25 cellular contexts compared by ENCODE assay signal in the genomic region with DNA sequence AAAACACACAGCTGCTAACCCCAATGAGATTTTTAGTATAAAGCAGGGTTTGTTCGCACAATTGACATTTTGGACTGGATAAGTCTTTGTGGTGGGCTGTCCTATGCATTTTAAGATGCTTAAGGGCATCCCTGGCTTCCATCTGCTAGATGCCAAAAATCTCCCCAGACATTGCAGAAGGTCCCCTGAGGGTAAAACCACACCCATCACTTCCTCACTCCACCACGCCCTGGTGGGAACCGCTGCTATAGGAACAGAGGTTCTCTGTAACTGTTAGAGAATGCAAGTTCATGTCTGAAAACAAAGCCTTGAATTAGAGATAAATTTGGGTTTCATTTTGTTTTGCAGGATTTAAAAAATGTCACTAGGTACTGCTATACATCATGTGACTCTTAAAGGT.
DNase-seq lines count a peak whose midpoint lies in the region; ATAC-seq, FAIRE-seq and TF ChIP-seq lines count a peak whose summit lies in the region.
"Had no signal": no experiment of that assay in that cellular context is flagged by ENCODE, and none has a peak within 500 bp of the region (broad histone marks: within the 10 kb centered on the region; RNA-seq: fewer than 3 reads in every experiment).

No MANE protein-coding gene starts in this region.

- in situ Hi-C loops in GM12878 (cut with MboI): no loop called here

- intact Hi-C loops in GM12878 (cut with micrococcal nuclease; ENCODE audit: unreplicated experiment) (no loop called here), colonic mucosa (cut with DNase I) (no loop called here)

- H3K27me3 Mint-ChIP-seq in stimulated activated naive B cell treated with anti-CD40 and anti-IgM and Interleukin-4, amounts not matched to agents 10 μg/mL and 1 μg/mL and 100 μg/mL, for 72 hours: peaks cover 0 to 3% of the 10 kb centered on the region in 2 donors
- H3K27me3 Mint-ChIP-seq: dendritic cell treated with granulocyte-macrophage colony-stimulating factor and Interleukin-4, amounts not matched to agents 40 ng/mL and 50 ng/mL, for 4 days had no signal

- no peak for TF ChIP-seq POLR2A in GM12878 (IDR thresholded peaks at IDR 0.05; ENCODE audit: low read depth, low read length)

- FAIRE-seq in GM12878 (lab: Jason Lieb, UNC): no peak

- H3K27ac Mint-ChIP-seq in stimulated activated naive B cell treated with anti-CD40 and anti-IgM and Interleukin-4, amounts not matched to agents 10 μg/mL and 1 μg/mL and 100 μg/mL, for 72 hours: no peak overlapping the region
- H3K27ac Mint-ChIP-seq in stimulated activated effector memory CD8-positive, alpha-beta T cell treated with anti-CD3 and anti-CD28 coated beads, Interleukin-12 subunit alpha, Interleukin-12 subunit beta, amount 100 ng/mL, for 72 hours: no peak overlapping the region
- H3K27ac Mint-ChIP-seq: activated CD4-positive, alpha-beta T cell treated with anti-CD3 and anti-CD28 coated beads, Interleukin-2, amount 10 ng/mL, durations not matched to agents 7 days and 5 days; activated naive CD8-positive, alpha-beta T cell treated with anti-CD3 and anti-CD28 coated beads for 36 hours; activated T-helper 17 cell treated with anti-CD3 and anti-CD28 coated beads, Interleukin-2, amount 50 U/mL, for 72 hours; dendritic cell treated with granulocyte-macrophage colony-stimulating factor and Interleukin-4, amounts not matched to agents 40 ng/mL and 50 ng/mL, for 4 days; T-cell had no signal

- H3K27me3 ChIP-seq in GM12878 (replicated peaks in 1 of 2; ENCODE audit: control insufficient read depth in 2 of 2, insufficient read depth in 2 of 2, low read length in 1 of 2) (no peaks in the 10 kb centered on the region), colonic mucosa (no peaks in the 10 kb centered on the region)
- H3K27me3 ChIP-seq: body of pancreas, heart right ventricle, neutrophil, uterus had no signal

- H3K9ac ChIP-seq in GM12878 (ENCODE audit: control insufficient read depth, insufficient read depth, low read length): no peak overlapping the region
- no peak overlapping the region for H3K9ac ChIP-seq in colonic mucosa (ENCODE audit: low read depth in 2 of 2, low read length in 2 of 2)

- no peak overlapping the region for H3K27ac ChIP-seq in GM12878 (ENCODE audit: control insufficient read depth, insufficient read depth)
- no peak overlapping the region for H3K27ac ChIP-seq in colonic mucosa
- H3K27ac ChIP-seq: body of pancreas, heart right ventricle, HL-60, neutrophil, uterus, VCaP had no signal

- H3K9me3 ChIP-seq in GM12878 (replicated peaks; ENCODE audit: control insufficient read depth, insufficient read depth, low read length) (no peaks in the 10 kb centered on the region), colonic mucosa (no peaks in the 10 kb centered on the region)
- H3K9me3 ChIP-seq: body of pancreas, heart right ventricle, neutrophil, uterus had no signal

- no peaks in the 10 kb centered on the region for H3K79me2 ChIP-seq in GM12878 (ENCODE audit: control insufficient read depth, insufficient read depth, low read length)

- DNase-seq in SIG-M5 treated with dmso at 0.1 percent for 504 hours (lab: John Stamatoyannopoulos, UW; ENCODE audit: unreplicated experiment) (peak; percentile 1), SIG-M5 (lab: John Stamatoyannopoulos, UW) (no peak), NCI-H2171 treated with DMSO at 0.1 percent for 48 hours (lab: John Stamatoyannopoulos, UW) (peak; percentile 42), GM12878 (ENCODE audit: low read depth, low spot score) (no peak), globus pallidus (ENCODE audit: low spot score) (no peak), colonic mucosa (no peak)
- DNase-seq in stimulated activated naive B cell treated with anti-CD40 and anti-IgM and Interleukin-4, amounts not matched to agents 10 μg/mL and 1 μg/mL and 100 μg/mL, for 72 hours: no peak
- no peak for DNase-seq in stimulated activated effector memory CD8-positive, alpha-beta T cell treated with anti-CD3 and anti-CD28 coated beads, Interleukin-12 subunit alpha, Interleukin-12 subunit beta, amount 100 ng/mL, for 72 hours (ENCODE audit: low spot score in 2 of 2)
- DNase-seq: activated CD4-positive, alpha-beta T cell treated with anti-CD3 and anti-CD28 coated beads, Interleukin-2, amount 10 ng/mL, durations not matched to agents 7 days and 5 days; activated naive CD8-positive, alpha-beta T cell treated with anti-CD3 and anti-CD28 coated beads for 36 hours; body of pancreas; C1 segment of cervical spinal cord; DMS 273 treated with DMSO at 0.1 percent for 48 hours; heart right ventricle; left ventricle myocardium superior; NCI-H1694; NCI-H446; stimulated activated CD8-positive, alpha-beta memory T cell treated with anti-CD3 and anti-CD28 coated beads, Interleukin-4, amount 100 ng/mL, for 48 hours; T-cell; uterus had no signal

- WGBS in GM12878 (ENCODE audit: insufficient coverage, insufficient replicate concordance, low lambda C conversion rate, missing lambda C conversion rate): 24% methylated on average over 3 of the region's 3 CpGs

- RAD21 ChIA-PET in GM12878 (lab: Charles Lee; ENCODE audit: unreplicated experiment): no interaction called here

- SMC1A ChIA-PET in GM12878 (lab: Charles Lee; ENCODE audit: uncharacterized antibody, unreplicated experiment): no interaction called here

- no peak for TF ChIP-seq EP300 in GM12878 (IDR thresholded peaks at IDR 0.05; ENCODE audit: borderline replicate concordance in 1 of 2, control insufficient read depth in 1 of 2, low read depth in 2 of 2, low read length in 2 of 2)

- TF ChIP-seq CTCF in GM12878 (IDR thresholded peaks at IDR 0.05 in 2 of 3, conservative IDR thresholded peaks at IDR 0.05 in 1 of 3; ENCODE audit: control insufficient read depth in 2 of 3, extremely low read depth in 1 of 3, insufficient read depth in 1 of 3, low read depth in 3 of 3, low read length in 3 of 3): no peak
- TF ChIP-seq CTCF in colonic mucosa (IDR thresholded peaks at IDR 0.05): no peak

- H4K20me1 ChIP-seq in GM12878 (ENCODE audit: control insufficient read depth, insufficient read depth): no peaks in the 10 kb centered on the region

- no peak overlapping the region for H3K4me2 ChIP-seq in GM12878 (ENCODE audit: control insufficient read depth, insufficient read depth)

- H3K4me3 Mint-ChIP-seq in stimulated activated naive B cell treated with anti-CD40 and anti-IgM and Interleukin-4, amounts not matched to agents 10 μg/mL and 1 μg/mL and 100 μg/mL, for 72 hours: no peak overlapping the region
- no peak overlapping the region for H3K4me3 Mint-ChIP-seq in stimulated activated effector memory CD8-positive, alpha-beta T cell treated with anti-CD3 and anti-CD28 coated beads, Interleukin-12 subunit alpha, Interleukin-12 subunit beta, amount 100 ng/mL, for 72 hours
- H3K4me3 Mint-ChIP-seq: activated CD4-positive, alpha-beta T cell treated with anti-CD3 and anti-CD28 coated beads, Interleukin-2, amount 10 ng/mL, durations not matched to agents 7 days and 5 days; activated naive CD8-positive, alpha-beta T cell treated with anti-CD3 and anti-CD28 coated beads for 36 hours; activated T-helper 17 cell treated with anti-CD3 and anti-CD28 coated beads, Interleukin-2, amount 50 U/mL, for 72 hours; dendritic cell treated with granulocyte-macrophage colony-stimulating factor and Interleukin-4, amounts not matched to agents 40 ng/mL and 50 ng/mL, for 4 days; T-cell had no signal

- H3K4me1 ChIP-seq in GM12878 (ENCODE audit: control insufficient read depth, insufficient read depth, low read length): no peaks in the 10 kb centered on the region
- no peaks in the 10 kb centered on the region for H3K4me1 ChIP-seq in colonic mucosa
- H3K4me1 ChIP-seq: body of pancreas, heart right ventricle, uterus had no signal

- H3K4me1 Mint-ChIP-seq in stimulated activated naive B cell treated with anti-CD40 and anti-IgM and Interleukin-4, amounts not matched to agents 10 μg/mL and 1 μg/mL and 100 μg/mL, for 72 hours: peaks cover 0 to 6% of the 10 kb centered on the region in 2 donors
- H3K4me1 Mint-ChIP-seq in stimulated activated effector memory CD8-positive, alpha-beta T cell treated with anti-CD3 and anti-CD28 coated beads, Interleukin-12 subunit alpha, Interleukin-12 subunit beta, amount 100 ng/mL, for 72 hours: no peaks in the 10 kb centered on the region
- H3K4me1 Mint-ChIP-seq: activated naive CD8-positive, alpha-beta T cell treated with anti-CD3 and anti-CD28 coated beads for 36 hours; activated T-helper 17 cell treated with anti-CD3 and anti-CD28 coated beads, Interleukin-2, amount 50 U/mL, for 72 hours; T-cell had no signal

- TF ChIP-seq RAD21 in GM12878 (IDR thresholded peaks at IDR 0.05; ENCODE audit: insufficient read depth, low read depth, low read length): no peak

- 0 out of 3 replicates have a peak, but pooled peaks have one; percentile 34 for ATAC-seq in GM12878
- ATAC-seq in stimulated activated naive B cell treated with anti-CD40 and anti-IgM and Interleukin-4, amounts not matched to agents 10 μg/mL and 1 μg/mL and 100 μg/mL, for 72 hours (replicated peaks): peak; percentile 59
- no peak for ATAC-seq in stimulated activated effector memory CD8-positive, alpha-beta T cell treated with anti-CD3 and anti-CD28 coated beads, Interleukin-12 subunit alpha, Interleukin-12 subunit beta, amount 100 ng/mL, for 72 hours
- ATAC-seq: activated T-helper 17 cell treated with anti-CD3 and anti-CD28 coated beads, Interleukin-2, amount 50 U/mL, for 72 hours; body of pancreas; heart right ventricle; left ventricle myocardium superior; T-cell had no signal

- H3K36me3 ChIP-seq in GM12878 (ENCODE audit: control insufficient read depth in 2 of 2, insufficient read depth in 2 of 2, low read length in 1 of 2) (no peaks in the 10 kb centered on the region), colonic mucosa (no peaks in the 10 kb centered on the region)
- H3K36me3 ChIP-seq: neutrophil, uterus had no signal

- no peaks in the 10 kb centered on the region for H3K36me3 Mint-ChIP-seq in stimulated activated naive B cell treated with anti-CD40 and anti-IgM and Interleukin-4, amounts not matched to agents 10 μg/mL and 1 μg/mL and 100 μg/mL, for 72 hours
- H3K36me3 Mint-ChIP-seq in stimulated activated effector memory CD8-positive, alpha-beta T cell treated with anti-CD3 and anti-CD28 coated beads, Interleukin-12 subunit alpha, Interleukin-12 subunit beta, amount 100 ng/mL, for 72 hours: no peaks in the 10 kb centered on the region
- H3K36me3 Mint-ChIP-seq: activated naive CD8-positive, alpha-beta T cell treated with anti-CD3 and anti-CD28 coated beads for 36 hours; T-cell had no signal

- CTCF ChIA-PET in GM12878 (lab: Yijun Ruan, JAX): interaction anchor here (0.6 kb wide), 1 partner anchor 80 kb away, joined by 3 read pairs; no protein-coding TSS in a partner anchor

- H3K9me3 Mint-ChIP-seq in stimulated activated naive B cell treated with anti-CD40 and anti-IgM and Interleukin-4, amounts not matched to agents 10 μg/mL and 1 μg/mL and 100 μg/mL, for 72 hours: no peaks in the 10 kb centered on the region
- H3K9me3 Mint-ChIP-seq in stimulated activated effector memory CD8-positive, alpha-beta T cell treated with anti-CD3 and anti-CD28 coated beads, Interleukin-12 subunit alpha, Interleukin-12 subunit beta, amount 100 ng/mL, for 72 hours: no peaks in the 10 kb centered on the region
- H3K9me3 Mint-ChIP-seq: activated CD4-positive, alpha-beta T cell treated with anti-CD3 and anti-CD28 coated beads, Interleukin-2, amount 10 ng/mL, durations not matched to agents 7 days and 5 days; activated naive CD8-positive, alpha-beta T cell treated with anti-CD3 and anti-CD28 coated beads for 36 hours; activated T-helper 17 cell treated with anti-CD3 and anti-CD28 coated beads, Interleukin-2, amount 50 U/mL, for 72 hours; dendritic cell treated with granulocyte-macrophage colony-stimulating factor and Interleukin-4, amounts not matched to agents 40 ng/mL and 50 ng/mL, for 4 days; T-cell had no signal

- POLR2A ChIA-PET in GM12878 (lab: Charles Lee): no interaction called here

- no peak overlapping the region for H2AFZ ChIP-seq in GM12878 (ENCODE audit: control insufficient read depth, low read depth, low read length)

- H3K4me3 ChIP-seq in GM12878 (no peak overlapping the region), colonic mucosa (no peak overlapping the region)
- H3K4me3 ChIP-seq: body of pancreas, heart right ventricle, uterus had no signal

- BruUV-seq in GM12878 (replicated peaks; lab: Mats Ljungman, UMichigan): no TSS peak

Comparison
In these comparisons a context has a peak if more than half of its experiments do, and no peak if none do; other contexts are left out.
1. DNase-seq: peak in SIG-M5 treated with dmso at 0.1 percent for 504 hours (single experiment) and NCI-H2171 treated with DMSO at 0.1 percent for 48 hours (single experiment); none in SIG-M5 (single experiment), GM12878 (single experiment), stimulated activated naive B cell treated with anti-CD40 and anti-IgM and Interleukin-4, amounts not matched to agents 10 μg/mL and 1 μg/mL and 100 μg/mL, for 72 hours (single experiment), globus pallidus (single experiment), colonic mucosa (single experiment) and stimulated activated effector memory CD8-positive, alpha-beta T cell treated with anti-CD3 and anti-CD28 coated beads, Interleukin-12 subunit alpha, Interleukin-12 subunit beta, amount 100 ng/mL, for 72 hours (0 of 2).